Comparison of ENCODE assay signal across 1 cellular context in the genomic region with DNA sequence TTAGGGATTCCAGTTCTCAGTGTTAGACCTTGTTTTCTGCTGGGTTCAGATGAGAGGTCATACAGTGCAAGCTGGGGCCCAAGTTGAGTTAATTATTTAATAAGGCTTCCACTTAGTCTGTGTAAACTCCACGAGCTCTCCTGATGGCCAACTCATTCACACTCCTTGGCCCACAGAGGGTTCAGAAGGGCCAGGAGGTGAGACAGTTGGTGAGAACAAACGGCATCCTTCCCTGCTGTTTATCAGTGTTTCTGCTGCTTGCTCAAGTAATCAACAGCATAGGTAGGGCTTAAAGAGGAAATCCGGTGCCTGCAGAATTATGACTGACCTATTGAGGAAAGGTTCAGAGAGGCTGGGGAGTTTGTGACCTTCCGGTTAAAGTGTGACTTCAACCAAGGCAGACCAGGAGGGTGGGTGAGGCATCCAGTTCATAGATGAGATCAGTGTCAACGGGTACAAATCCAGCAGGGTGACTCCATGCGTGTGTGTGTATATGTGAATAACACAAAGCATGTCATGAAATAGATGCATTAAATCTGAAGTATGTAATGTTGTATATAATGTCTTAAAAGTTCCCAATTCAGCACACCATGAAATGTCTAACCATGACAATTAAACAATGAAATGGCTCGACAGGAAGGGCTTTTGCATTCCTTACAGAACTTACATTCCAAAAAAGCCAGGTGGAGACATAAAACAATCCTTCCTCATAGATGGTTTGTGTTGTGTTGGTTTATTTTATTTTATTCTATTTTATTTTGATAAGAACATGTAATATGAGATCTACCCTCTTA.
A peak's percentile ranks its signal among the peaks of the same experiment; 100 is the strongest.
TF ChIP-seq lines count a peak whose summit lies in the region.

No MANE protein-coding gene starts in this region.

TF ChIP-seq in HepG2, 621 proteins besides CTCF, POLR2A, EP300 and RAD21 (continued from another document and continues in another):
- TF ChIP-seq ZNF891 (CRISPR knock-in tag; IDR thresholded peaks at IDR 0.05) (no peak), ZNF792 (CRISPR knock-in tag; IDR thresholded peaks at IDR 0.05) (peak; percentile 95), ZNF484 (CRISPR knock-in tag; IDR thresholded peaks at IDR 0.05; ENCODE audit: borderline replicate concordance, low read depth) (no peak; the same call in 1 of the 2 replicates), HDAC2 (CRISPR knock-in tag; IDR thresholded peaks at IDR 0.05) (peak; percentile 97), ZNF556 (CRISPR knock-in tag; IDR thresholded peaks at IDR 0.05; ENCODE audit: borderline replicate concordance) (peak; percentile 92; the same call in 1 of the 2 replicates), GFI1 (CRISPR knock-in tag; IDR thresholded peaks at IDR 0.05; ENCODE audit: borderline replicate concordance) (peak; percentile 90; the same call in 1 of the 2 replicates), ZNF883 (CRISPR knock-in tag; IDR thresholded peaks at IDR 0.05; ENCODE audit: not compliant biosample characterization) (peak; percentile 84), JARID2 (CRISPR knock-in tag; IDR thresholded peaks at IDR 0.05; ENCODE audit: insufficient replicate concordance) (peak; percentile 92), ARNT (IDR thresholded peaks at IDR 0.05) (no peak), MAZ (IDR thresholded peaks at IDR 0.05; ENCODE audit: borderline replicate concordance, low read depth, low read length) (no peak), MAZ (CRISPR knock-in tag; IDR thresholded peaks at IDR 0.05; ENCODE audit: low read depth) (no peak; the same call in 1 of the 2 replicates), KLF12 (CRISPR knock-in tag; IDR thresholded peaks at IDR 0.05; ENCODE audit: borderline replicate concordance) (no peak), ADNP (CRISPR knock-in tag; IDR thresholded peaks at IDR 0.05) (no peak), ZNF747 (CRISPR knock-in tag; IDR thresholded peaks at IDR 0.05; ENCODE audit: borderline replicate concordance) (peak; percentile 65; the same call in 1 of the 2 replicates), HNRNPLL (IDR thresholded peaks at IDR 0.05; ENCODE audit: low read depth, low read length, poor library complexity, severe bottlenecking) (no peak), MED1 (CRISPR knock-in tag; IDR thresholded peaks at IDR 0.05) (peak; percentile 98), EZH2 (conservative IDR thresholded peaks at IDR 0.05; ENCODE audit: low read depth, low read length) (no peak), POGZ (CRISPR knock-in tag; IDR thresholded peaks at IDR 0.05) (peak; percentile 95), TOE1 (CRISPR knock-in tag; IDR thresholded peaks at IDR 0.05) (no peak), RORA (CRISPR knock-in tag; IDR thresholded peaks at IDR 0.05) (no peak), CREM (IDR thresholded peaks at IDR 0.05) (peak; percentile 89), CREM (CRISPR knock-in tag; IDR thresholded peaks at IDR 0.05) (no peak), AGO1 (IDR thresholded peaks at IDR 0.05; ENCODE audit: low read depth, low read length, poor library complexity, severe bottlenecking) (no peak), NFYC (CRISPR knock-in tag; IDR thresholded peaks at IDR 0.05) (peak; percentile 58; the same call in 1 of the 2 replicates), MAFF (IDR thresholded peaks at IDR 0.05; ENCODE audit: low read depth, low read length) (no peak), PRPF4 (IDR thresholded peaks at IDR 0.05; ENCODE audit: low read depth, low read length, poor library complexity, severe bottlenecking) (no peak), ZNF431 (CRISPR knock-in tag; IDR thresholded peaks at IDR 0.05; ENCODE audit: borderline replicate concordance, low read depth) (peak; percentile 69; the same call in 1 of the 2 replicates), ZNF296 (CRISPR knock-in tag; conservative IDR thresholded peaks at IDR 0.05) (no peak), ARNTL (CRISPR knock-in tag; IDR thresholded peaks at IDR 0.05) (peak; percentile 92)
- TF ChIP-seq, protein P1, sequence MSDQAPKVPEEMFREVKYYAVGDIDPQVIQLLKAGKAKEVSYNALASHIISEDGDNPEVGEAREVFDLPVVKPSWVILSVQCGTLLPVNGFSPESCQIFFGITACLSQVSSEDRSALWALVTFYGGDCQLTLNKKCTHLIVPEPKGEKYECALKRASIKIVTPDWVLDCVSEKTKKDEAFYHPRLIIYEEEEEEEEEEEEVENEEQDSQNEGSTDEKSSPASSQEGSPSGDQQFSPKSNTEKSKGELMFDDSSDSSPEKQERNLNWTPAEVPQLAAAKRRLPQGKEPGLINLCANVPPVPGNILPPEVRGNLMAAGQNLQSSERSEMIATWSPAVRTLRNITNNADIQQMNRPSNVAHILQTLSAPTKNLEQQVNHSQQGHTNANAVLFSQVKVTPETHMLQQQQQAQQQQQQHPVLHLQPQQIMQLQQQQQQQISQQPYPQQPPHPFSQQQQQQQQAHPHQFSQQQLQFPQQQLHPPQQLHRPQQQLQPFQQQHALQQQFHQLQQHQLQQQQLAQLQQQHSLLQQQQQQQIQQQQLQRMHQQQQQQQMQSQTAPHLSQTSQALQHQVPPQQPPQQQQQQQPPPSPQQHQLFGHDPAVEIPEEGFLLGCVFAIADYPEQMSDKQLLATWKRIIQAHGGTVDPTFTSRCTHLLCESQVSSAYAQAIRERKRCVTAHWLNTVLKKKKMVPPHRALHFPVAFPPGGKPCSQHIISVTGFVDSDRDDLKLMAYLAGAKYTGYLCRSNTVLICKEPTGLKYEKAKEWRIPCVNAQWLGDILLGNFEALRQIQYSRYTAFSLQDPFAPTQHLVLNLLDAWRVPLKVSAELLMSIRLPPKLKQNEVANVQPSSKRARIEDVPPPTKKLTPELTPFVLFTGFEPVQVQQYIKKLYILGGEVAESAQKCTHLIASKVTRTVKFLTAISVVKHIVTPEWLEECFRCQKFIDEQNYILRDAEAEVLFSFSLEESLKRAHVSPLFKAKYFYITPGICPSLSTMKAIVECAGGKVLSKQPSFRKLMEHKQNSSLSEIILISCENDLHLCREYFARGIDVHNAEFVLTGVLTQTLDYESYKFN (CRISPR knock-in tag; conservative IDR thresholded peaks at IDR 0.05): peak; percentile 100
- TF ChIP-seq, protein P2, sequence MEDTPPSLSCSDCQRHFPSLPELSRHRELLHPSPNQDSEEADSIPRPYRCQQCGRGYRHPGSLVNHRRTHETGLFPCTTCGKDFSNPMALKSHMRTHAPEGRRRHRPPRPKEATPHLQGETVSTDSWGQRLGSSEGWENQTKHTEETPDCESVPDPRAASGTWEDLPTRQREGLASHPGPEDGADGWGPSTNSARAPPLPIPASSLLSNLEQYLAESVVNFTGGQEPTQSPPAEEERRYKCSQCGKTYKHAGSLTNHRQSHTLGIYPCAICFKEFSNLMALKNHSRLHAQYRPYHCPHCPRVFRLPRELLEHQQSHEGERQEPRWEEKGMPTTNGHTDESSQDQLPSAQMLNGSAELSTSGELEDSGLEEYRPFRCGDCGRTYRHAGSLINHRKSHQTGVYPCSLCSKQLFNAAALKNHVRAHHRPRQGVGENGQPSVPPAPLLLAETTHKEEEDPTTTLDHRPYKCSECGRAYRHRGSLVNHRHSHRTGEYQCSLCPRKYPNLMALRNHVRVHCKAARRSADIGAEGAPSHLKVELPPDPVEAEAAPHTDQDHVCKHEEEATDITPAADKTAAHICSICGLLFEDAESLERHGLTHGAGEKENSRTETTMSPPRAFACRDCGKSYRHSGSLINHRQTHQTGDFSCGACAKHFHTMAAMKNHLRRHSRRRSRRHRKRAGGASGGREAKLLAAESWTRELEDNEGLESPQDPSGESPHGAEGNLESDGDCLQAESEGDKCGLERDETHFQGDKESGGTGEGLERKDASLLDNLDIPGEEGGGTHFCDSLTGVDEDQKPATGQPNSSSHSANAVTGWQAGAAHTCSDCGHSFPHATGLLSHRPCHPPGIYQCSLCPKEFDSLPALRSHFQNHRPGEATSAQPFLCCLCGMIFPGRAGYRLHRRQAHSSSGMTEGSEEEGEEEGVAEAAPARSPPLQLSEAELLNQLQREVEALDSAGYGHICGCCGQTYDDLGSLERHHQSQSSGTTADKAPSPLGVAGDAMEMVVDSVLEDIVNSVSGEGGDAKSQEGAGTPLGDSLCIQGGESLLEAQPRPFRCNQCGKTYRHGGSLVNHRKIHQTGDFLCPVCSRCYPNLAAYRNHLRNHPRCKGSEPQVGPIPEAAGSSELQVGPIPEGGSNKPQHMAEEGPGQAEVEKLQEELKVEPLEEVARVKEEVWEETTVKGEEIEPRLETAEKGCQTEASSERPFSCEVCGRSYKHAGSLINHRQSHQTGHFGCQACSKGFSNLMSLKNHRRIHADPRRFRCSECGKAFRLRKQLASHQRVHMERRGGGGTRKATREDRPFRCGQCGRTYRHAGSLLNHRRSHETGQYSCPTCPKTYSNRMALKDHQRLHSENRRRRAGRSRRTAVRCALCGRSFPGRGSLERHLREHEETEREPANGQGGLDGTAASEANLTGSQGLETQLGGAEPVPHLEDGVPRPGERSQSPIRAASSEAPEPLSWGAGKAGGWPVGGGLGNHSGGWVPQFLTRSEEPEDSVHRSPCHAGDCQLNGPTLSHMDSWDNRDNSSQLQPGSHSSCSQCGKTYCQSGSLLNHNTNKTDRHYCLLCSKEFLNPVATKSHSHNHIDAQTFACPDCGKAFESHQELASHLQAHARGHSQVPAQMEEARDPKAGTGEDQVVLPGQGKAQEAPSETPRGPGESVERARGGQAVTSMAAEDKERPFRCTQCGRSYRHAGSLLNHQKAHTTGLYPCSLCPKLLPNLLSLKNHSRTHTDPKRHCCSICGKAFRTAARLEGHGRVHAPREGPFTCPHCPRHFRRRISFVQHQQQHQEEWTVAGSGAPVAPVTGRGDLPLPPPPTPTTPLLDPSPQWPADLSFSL (CRISPR knock-in tag; IDR thresholded peaks at IDR 0.05): peak; percentile 46; the same call in 1 of the 2 replicates
- TF ChIP-seq, protein P3, sequence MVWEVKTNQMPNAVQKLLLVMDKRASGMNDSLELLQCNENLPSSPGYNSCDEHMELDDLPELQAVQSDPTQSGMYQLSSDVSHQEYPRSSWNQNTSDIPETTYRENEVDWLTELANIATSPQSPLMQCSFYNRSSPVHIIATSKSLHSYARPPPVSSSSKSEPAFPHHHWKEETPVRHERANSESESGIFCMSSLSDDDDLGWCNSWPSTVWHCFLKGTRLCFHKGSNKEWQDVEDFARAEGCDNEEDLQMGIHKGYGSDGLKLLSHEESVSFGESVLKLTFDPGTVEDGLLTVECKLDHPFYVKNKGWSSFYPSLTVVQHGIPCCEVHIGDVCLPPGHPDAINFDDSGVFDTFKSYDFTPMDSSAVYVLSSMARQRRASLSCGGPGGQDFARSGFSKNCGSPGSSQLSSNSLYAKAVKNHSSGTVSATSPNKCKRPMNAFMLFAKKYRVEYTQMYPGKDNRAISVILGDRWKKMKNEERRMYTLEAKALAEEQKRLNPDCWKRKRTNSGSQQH (CRISPR knock-in tag; IDR thresholded peaks at IDR 0.05; ENCODE audit: low read depth): peak; percentile 53; the same call in 1 of the 2 replicates
- TF ChIP-seq, protein P4, sequence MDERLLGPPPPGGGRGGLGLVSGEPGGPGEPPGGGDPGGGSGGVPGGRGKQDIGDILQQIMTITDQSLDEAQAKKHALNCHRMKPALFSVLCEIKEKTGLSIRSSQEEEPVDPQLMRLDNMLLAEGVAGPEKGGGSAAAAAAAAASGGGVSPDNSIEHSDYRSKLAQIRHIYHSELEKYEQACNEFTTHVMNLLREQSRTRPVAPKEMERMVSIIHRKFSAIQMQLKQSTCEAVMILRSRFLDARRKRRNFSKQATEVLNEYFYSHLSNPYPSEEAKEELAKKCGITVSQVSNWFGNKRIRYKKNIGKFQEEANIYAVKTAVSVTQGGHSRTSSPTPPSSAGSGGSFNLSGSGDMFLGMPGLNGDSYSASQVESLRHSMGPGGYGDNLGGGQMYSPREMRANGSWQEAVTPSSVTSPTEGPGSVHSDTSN (CRISPR knock-in tag; IDR thresholded peaks at IDR 0.05): no peak
- TF ChIP-seq, protein P5, sequence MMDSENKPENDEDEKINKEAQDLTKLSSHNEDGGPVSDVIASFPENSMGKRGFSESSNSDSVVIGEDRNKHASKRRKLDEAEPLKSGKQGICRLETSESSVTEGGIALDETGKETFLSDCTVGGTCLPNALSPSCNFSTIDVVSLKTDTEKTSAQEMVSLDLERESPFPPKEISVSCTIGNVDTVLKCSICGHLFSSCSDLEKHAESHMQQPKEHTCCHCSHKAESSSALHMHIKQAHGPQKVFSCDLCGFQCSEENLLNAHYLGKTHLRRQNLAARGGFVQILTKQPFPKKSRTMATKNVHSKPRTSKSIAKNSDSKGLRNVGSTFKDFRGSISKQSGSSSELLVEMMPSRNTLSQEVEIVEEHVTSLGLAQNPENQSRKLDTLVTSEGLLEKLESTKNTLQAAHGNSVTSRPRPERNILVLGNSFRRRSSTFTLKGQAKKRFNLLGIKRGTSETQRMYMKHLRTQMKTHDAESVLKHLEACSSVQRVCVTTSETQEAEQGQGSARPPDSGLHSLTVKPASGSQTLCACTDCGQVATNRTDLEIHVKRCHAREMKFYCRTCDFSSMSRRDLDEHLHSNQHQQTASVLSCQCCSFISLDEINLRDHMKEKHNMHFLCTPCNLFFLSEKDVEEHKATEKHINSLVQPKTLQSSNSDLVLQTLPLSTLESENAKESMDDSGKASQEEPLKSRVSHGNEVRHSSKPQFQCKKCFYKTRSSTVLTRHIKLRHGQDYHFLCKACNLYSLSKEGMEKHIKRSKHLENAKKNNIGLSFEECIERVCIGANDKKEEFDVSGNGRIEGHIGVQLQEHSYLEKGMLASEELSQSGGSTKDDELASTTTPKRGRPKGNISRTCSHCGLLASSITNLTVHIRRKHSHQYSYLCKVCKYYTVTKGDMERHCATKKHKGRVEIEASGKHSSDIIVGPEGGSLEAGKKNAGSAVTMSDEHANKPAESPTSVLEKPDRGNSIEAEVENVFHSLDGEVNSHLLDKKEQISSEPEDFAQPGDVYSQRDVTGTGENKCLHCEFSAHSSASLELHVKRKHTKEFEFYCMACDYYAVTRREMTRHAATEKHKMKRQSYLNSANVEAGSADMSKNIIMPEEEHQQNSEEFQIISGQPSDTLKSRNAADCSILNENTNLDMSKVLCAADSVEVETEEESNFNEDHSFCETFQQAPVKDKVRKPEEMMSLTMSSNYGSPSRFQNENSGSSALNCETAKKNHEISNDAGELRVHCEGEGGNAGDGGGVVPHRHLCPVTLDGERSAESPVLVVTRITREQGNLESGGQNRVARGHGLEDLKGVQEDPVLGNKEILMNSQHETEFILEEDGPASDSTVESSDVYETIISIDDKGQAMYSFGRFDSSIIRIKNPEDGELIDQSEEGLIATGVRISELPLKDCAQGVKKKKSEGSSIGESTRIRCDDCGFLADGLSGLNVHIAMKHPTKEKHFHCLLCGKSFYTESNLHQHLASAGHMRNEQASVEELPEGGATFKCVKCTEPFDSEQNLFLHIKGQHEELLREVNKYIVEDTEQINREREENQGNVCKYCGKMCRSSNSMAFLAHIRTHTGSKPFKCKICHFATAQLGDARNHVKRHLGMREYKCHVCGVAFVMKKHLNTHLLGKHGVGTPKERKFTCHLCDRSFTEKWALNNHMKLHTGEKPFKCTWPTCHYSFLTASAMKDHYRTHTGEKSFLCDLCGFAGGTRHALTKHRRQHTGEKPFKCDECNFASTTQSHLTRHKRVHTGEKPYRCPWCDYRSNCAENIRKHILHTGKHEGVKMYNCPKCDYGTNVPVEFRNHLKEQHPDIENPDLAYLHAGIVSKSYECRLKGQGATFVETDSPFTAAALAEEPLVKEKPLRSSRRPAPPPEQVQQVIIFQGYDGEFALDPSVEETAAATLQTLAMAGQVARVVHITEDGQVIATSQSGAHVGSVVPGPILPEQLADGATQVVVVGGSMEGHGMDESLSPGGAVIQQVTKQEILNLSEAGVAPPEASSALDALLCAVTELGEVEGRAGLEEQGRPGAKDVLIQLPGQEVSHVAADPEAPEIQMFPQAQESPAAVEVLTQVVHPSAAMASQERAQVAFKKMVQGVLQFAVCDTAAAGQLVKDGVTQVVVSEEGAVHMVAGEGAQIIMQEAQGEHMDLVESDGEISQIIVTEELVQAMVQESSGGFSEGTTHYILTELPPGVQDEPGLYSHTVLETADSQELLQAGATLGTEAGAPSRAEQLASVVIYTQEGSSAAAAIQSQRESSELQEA (CRISPR knock-in tag; IDR thresholded peaks at IDR 0.05; ENCODE audit: not compliant biosample characterization): peak; percentile 74
